ENCODE assay signal across 8 cellular contexts in genomic region chr13:80339841-80340642, GRCh38. TPM values are rescaled to one million over a fixed set of nuclear protein-coding genes. Genes with fewer than 3 reads are reported as not detected.
DNase-seq lines count a peak whose midpoint lies in the region; ATAC-seq and TF ChIP-seq lines count a peak whose summit lies in the region.

No MANE protein-coding gene starts in this region.

- no peak overlapping the region for H2AK5ac ChIP-seq in mesendoderm (ENCODE audit: low read length)

- H3K18ac ChIP-seq in mesendoderm (ENCODE audit: low read length), result peak overlapping the region; percentile 99

- no peak overlapping the region for H2BK15ac ChIP-seq in mesendoderm (replicated peaks; ENCODE audit: low read depth)

- peak overlapping the region; percentile 99 for H3K4me3 ChIP-seq in endocrine pancreas (ENCODE audit: control insufficient read depth, insufficient read depth, low read length)
- H3K4me3 ChIP-seq in mesendoderm (ENCODE audit: low read length), result peak overlapping the region; percentile 64

- peak overlapping the region; percentile 51 for H4K5ac ChIP-seq in mesendoderm (ENCODE audit: low read length)

- no peak overlapping the region for H3K27ac Mint-ChIP-seq in type B pancreatic cell

- no peaks in the 10 kb centered on the region for H3K79me1 ChIP-seq in mesendoderm (ENCODE audit: low read length)

- H3K9me3 ChIP-seq in endocrine pancreas (ENCODE audit: control insufficient read depth, low read length), result no peaks in the 10 kb centered on the region

- H3K4ac ChIP-seq in mesendoderm (ENCODE audit: low read depth, low read length), result peak overlapping the region; percentile 79

- peak overlapping the region; percentile 14 for H3K4me2 ChIP-seq in mesendoderm (ENCODE audit: low read length)

- peak; percentile 24 to 68 for DNase-seq in NCI-H2081 (lab: John Stamatoyannopoulos, UW)
- DNase-seq in NCI-H2081 treated with DMSO at 0.1 percent for 48 hours (lab: John Stamatoyannopoulos, UW), result no peak
- DNase-seq in SKM-1 (lab: John Stamatoyannopoulos, UW; ENCODE audit: unreplicated experiment), result peak; percentile 44
- peak; percentile 56 for DNase-seq in mesendoderm
- peak; percentile 72 for DNase-seq in type B pancreatic cell (ENCODE audit: extremely low spot score, unreplicated experiment)
- no peak for DNase-seq in NCI-H2029 (lab: John Stamatoyannopoulos, UW)

- no peak overlapping the region for H4K8ac ChIP-seq in mesendoderm (ENCODE audit: low read depth, low read length)

- H2BK120ac ChIP-seq in mesendoderm (ENCODE audit: low read depth, low read length), result peak overlapping the region; percentile 55

- peak overlapping the region; percentile 92 for H3K23ac ChIP-seq in mesendoderm (ENCODE audit: low read length)

- H2BK5ac ChIP-seq in mesendoderm (ENCODE audit: low read length), result peak overlapping the region; percentile 91

- H3K56ac ChIP-seq in mesendoderm (ENCODE audit: low read length), result peak overlapping the region; percentile 89

- peak overlapping the region; percentile 99 for H3K27ac ChIP-seq in mesendoderm (ENCODE audit: low read depth, low read length)

- H3K79me2 ChIP-seq in mesendoderm (ENCODE audit: control insufficient read depth, insufficient read depth, low read length), result peaks cover 46% of the 10 kb centered on the region

- H3K36me3 Mint-ChIP-seq in type B pancreatic cell, result peaks cover 16% of the 10 kb centered on the region

- H3K4me1 Mint-ChIP-seq in type B pancreatic cell (ENCODE audit: unreplicated experiment), result peaks cover 32% of the 10 kb centered on the region

- H3K4me1 ChIP-seq in endocrine pancreas (ENCODE audit: control insufficient read depth, insufficient read depth, low read length) (peaks cover 10% of the 10 kb centered on the region), mesendoderm (ENCODE audit: control insufficient read depth, low read depth, low read length) (peaks cover 10% of the 10 kb centered on the region)

- peak overlapping the region; percentile 95 for H3K9ac ChIP-seq in endocrine pancreas (ENCODE audit: control insufficient read depth, insufficient read depth, low read length)
- H3K9ac ChIP-seq in mesendoderm (ENCODE audit: low read length), result peak overlapping the region; percentile 82

- H3K4me3 Mint-ChIP-seq in type B pancreatic cell, result no peak overlapping the region

- no peaks in the 10 kb centered on the region for H3K27me3 ChIP-seq in endocrine pancreas (ENCODE audit: control insufficient read depth, insufficient read depth, low read length)
- no peaks in the 10 kb centered on the region for H3K27me3 ChIP-seq in mesendoderm (ENCODE audit: insufficient read depth, low read length, poor library complexity)

- TF ChIP-seq CTCF in type B pancreatic cell (conservative IDR thresholded peaks at IDR 0.05), result no peak

- H3K9me3 Mint-ChIP-seq in type B pancreatic cell, result no peaks in the 10 kb centered on the region

- H3K36me3 ChIP-seq in endocrine pancreas (ENCODE audit: control insufficient read depth, insufficient read depth, low read length) (no peaks in the 10 kb centered on the region), mesendoderm (ENCODE audit: control insufficient read depth, insufficient read depth, low read length) (peaks cover 11% of the 10 kb centered on the region)

- WGBS in mesendoderm (ENCODE audit: extremely low coverage, insufficient coverage, low lambda C conversion rate), result no CpG with 5 or more reads among the region's 63 CpGs

- peaks cover 3% of the 10 kb centered on the region for H3K27me3 Mint-ChIP-seq in type B pancreatic cell

- peak; percentile 30 for ATAC-seq in HG03378 (IDR thresholded peaks at IDR 0.05; ENCODE audit: unreplicated experiment)

RNA-seq across cellular contexts. Expression of gene SPRY2, which starts 0.9 kb away (rescaled TPM):
- 36.8 TPM for polyA plus RNA-seq in mesendoderm (2013, experiment 1 of 2)
- 35.8 TPM for polyA plus RNA-seq in mesendoderm (2013, experiment 2 of 2)
- 48.3 and 48.7 TPM in 2 replicates for total RNA-seq in type B pancreatic cell (ENCODE audit: low replicate concordance)

Comparison
In these comparisons a context has a peak if more than half of its experiments do, and no peak if none do; other contexts are left out.
1. DNase-seq: peak in NCI-H2081 (2 of 2), SKM-1 (single experiment), mesendoderm (single experiment) and type B pancreatic cell (single experiment); none in NCI-H2081 treated with DMSO at 0.1 percent for 48 hours (single experiment) and NCI-H2029 (single experiment).